In the genomic region with DNA sequence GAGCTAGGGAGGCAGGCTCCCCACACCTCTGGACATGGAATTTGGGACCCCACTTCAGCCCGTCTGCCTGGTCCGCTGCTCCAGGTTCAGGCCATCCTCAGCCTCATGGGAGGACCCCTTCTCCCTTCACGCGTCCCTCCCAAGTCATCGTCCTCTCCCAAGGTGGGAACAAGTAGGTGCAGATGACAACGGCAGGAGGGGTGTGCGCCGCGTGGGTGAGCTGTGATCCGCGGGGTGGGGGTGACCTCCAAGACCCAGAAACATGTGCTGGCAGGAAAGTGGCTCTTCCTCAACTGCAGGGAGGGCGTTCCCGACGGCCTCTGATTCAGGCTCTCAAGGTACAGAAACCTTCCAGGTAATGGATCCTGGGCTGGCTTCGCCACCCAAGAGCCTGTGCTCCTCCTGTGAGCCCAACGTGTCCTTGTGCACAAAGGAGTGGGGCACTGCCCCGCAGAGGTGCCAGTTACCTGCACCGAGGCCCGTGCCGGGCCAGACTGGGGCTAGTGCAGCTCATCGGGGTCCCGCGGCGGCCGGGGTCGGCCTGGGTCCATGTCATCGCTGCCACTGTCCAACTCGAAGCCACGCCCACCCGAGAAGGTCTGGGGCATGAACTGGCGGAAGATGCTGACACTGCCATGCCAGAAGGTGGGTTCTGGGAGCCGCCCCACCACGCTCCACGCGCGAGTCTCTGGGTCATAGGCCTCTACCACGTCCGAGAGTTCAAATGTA, we compare ENCODE assay signal across 24 cellular contexts. TPM values are rescaled to one million over a fixed set of nuclear protein-coding genes. Genes with fewer than 3 reads are reported as not detected.
DNase-seq lines count a peak whose midpoint lies in the region; ATAC-seq, FAIRE-seq and TF ChIP-seq lines count a peak whose summit lies in the region.
"Had no signal": no experiment of that assay in that cellular context is flagged by ENCODE, and none has a peak within 500 bp of the region (broad histone marks: within the 10 kb centered on the region; RNA-seq: fewer than 3 reads in every experiment).

No MANE protein-coding gene starts in this region.

- no peaks in the 10 kb centered on the region for H3K27me3 Mint-ChIP-seq in activated T-cell treated with anti-CD3 and anti-CD28 coated beads, Interleukin-2, amount 50 U/mL, for 24 hours

- in situ Hi-C loops in K562 (cut with MboI): no loop called here

- no peak for TF ChIP-seq RAD21 in K562 (CRISPR knock-in tag; conservative IDR thresholded peaks at IDR 0.05 in 1 of 2, IDR thresholded peaks at IDR 0.05 in 1 of 2)

- peak overlapping the region in 1 of 11 experiments; percentile 3; a peak in 1 of 22 replicates for H3K27ac ChIP-seq in BLaER1 treated with 17β-estradiol and CSF1 and Interleukin-3, amounts not matched to agents 10 nM and 100 nM
- H3K27ac ChIP-seq in K562 (ENCODE audit: extremely low read depth, low read depth, low read length): no peak overlapping the region
- peak overlapping the region; percentile 98 for H3K27ac ChIP-seq in psoas muscle
- no peak overlapping the region for H3K27ac ChIP-seq in PC-9
- H3K27ac ChIP-seq: KMS-11 had no signal

- H3K4me2 ChIP-seq in BLaER1 treated with 17β-estradiol and CSF1 and Interleukin-3, amounts not matched to agents 10 nM and 100 nM: peak overlapping the region; percentile 58 to 89 (median 85)
- H3K4me2 ChIP-seq in K562 (ENCODE audit: insufficient read depth, low read length) (no peak overlapping the region), PC-9 (no peak overlapping the region)
- H3K4me2 ChIP-seq: KMS-11 had no signal

- TF ChIP-seq CTCF in K562 (IDR thresholded peaks at IDR 0.05 in 2 of 3, conservative IDR thresholded peaks at IDR 0.05 in 1 of 3; ENCODE audit: insufficient read depth in 2 of 3, low read depth in 1 of 3, low read length in 3 of 3) (no peak), psoas muscle (IDR thresholded peaks at IDR 0.05) (no peak), PC-9 (conservative IDR thresholded peaks at IDR 0.05) (no peak)

- H3K4me3 Mint-ChIP-seq in activated T-cell treated with anti-CD3 and anti-CD28 coated beads, Interleukin-2, amount 50 U/mL, for 24 hours: no peak overlapping the region
- H3K4me3 Mint-ChIP-seq: CD8-positive, alpha-beta T cell; HFFc6 had no signal

- H3K79me2 ChIP-seq in K562 (ENCODE audit: control insufficient read depth, insufficient read depth, low read length): peaks cover 34% of the 10 kb centered on the region
- H3K79me2 ChIP-seq in PC-9 (ENCODE audit: low read depth): peaks cover 16% of the 10 kb centered on the region; the same call in 1 of the 2 replicates

- WGBS in K562 (ENCODE audit: insufficient coverage, low coverage, missing lambda C conversion rate): 94% methylated on average over 37 of the region's 38 CpGs
- 85 to 89% (median 85%) methylated on average over 38 of the region's 38 CpGs for WGBS in psoas muscle, 3 donors

- ATAC-seq in K562: no peak
- ATAC-seq in psoas muscle: no peak
- no peak for ATAC-seq in GM18909 (IDR thresholded peaks at IDR 0.05; ENCODE audit: poor library complexity, unreplicated experiment)
- ATAC-seq: CD8-positive, alpha-beta T cell had no signal

- peak overlapping the region in 2 of 11 experiments; percentile 16 to 48; a peak in 1 of 22 replicates for H3K9ac ChIP-seq in BLaER1 treated with 17β-estradiol and CSF1 and Interleukin-3, amounts not matched to agents 10 nM and 100 nM
- peak overlapping the region in 1 of 2 experiments; percentile 10; a peak in 1 of 4 replicates for H3K9ac ChIP-seq in K562 (ENCODE audit: insufficient read depth in 1 of 2, low read depth in 2 of 2, low read length in 2 of 2)
- H3K9ac ChIP-seq: KMS-11 had no signal

- no peak for DNase-seq in activated T-cell treated with anti-CD3 and anti-CD28 coated beads, Interleukin-2, amount 50 U/mL, for 24 hours
- DNase-seq in activated T-cell treated with anti-CD3 and anti-CD28 coated beads for 4 hours (no peak), K562 (ENCODE audit: extremely low read depth in 1 of 4, low spot score in 3 of 4) (no peak), psoas muscle (no peak), PC-9 (no peak), DMS53 treated with DMSO at 0.1 percent for 48 hours (lab: John Stamatoyannopoulos, UW; ENCODE audit: unreplicated experiment) (no peak)
- DNase-seq: BE2C, Calu3, DMS53, HFFc6, NCI-H187, NCI-H226, NCI-H524, NCI-H82, OCI-M1, SHP77 treated with DMSO at 0.1 percent for 48 hours had no signal

- no peaks in the 10 kb centered on the region for H3K9me3 Mint-ChIP-seq in activated T-cell treated with anti-CD3 and anti-CD28 coated beads, Interleukin-2, amount 50 U/mL, for 24 hours
- H3K9me3 Mint-ChIP-seq: CD8-positive, alpha-beta T cell; HFFc6 had no signal

- CTCF ChIA-PET in K562 (lab: Yijun Ruan, JAX; ENCODE audit: low intra/inter-chr PET ratio) (no interaction called here), PC-9 (lab: Charles Lee) (no interaction called here)

- peak overlapping the region; percentile 6 for H3K27ac Mint-ChIP-seq in activated T-cell treated with anti-CD3 and anti-CD28 coated beads, Interleukin-2, amount 50 U/mL, for 24 hours
- H3K27ac Mint-ChIP-seq: CD8-positive, alpha-beta T cell; HFFc6 had no signal

- no peak for FAIRE-seq in K562 (lab: Jason Lieb, UNC)
- FAIRE-seq: GM12891, H1 had no signal

- H4K20me1 ChIP-seq in BLaER1 treated with 17β-estradiol and CSF1 and Interleukin-3, amounts not matched to agents 10 nM and 100 nM: peaks cover 98 to 100% (median 100%) of the 10 kb centered on the region in 11 experiments
- H4K20me1 ChIP-seq in K562 (replicated peaks; ENCODE audit: control insufficient read depth, insufficient read depth, low read length) (peaks cover 37% of the 10 kb centered on the region), PC-9 (ENCODE audit: insufficient read depth) (no peaks in the 10 kb centered on the region; the same call in 1 of the 2 replicates)

- no peak overlapping the region for H3K4me3 ChIP-seq in BLaER1 treated with 17β-estradiol and CSF1 and Interleukin-3, amounts not matched to agents 10 nM and 100 nM
- H3K4me3 ChIP-seq in K562 (no peak overlapping the region), psoas muscle (no peak overlapping the region), PC-9 (no peak overlapping the region)

- POLR2A ChIA-PET in K562 (lab: Yijun Ruan, JAX) (interaction anchor here (0.6 to 4.2 kb wide), 7 partner anchors 9 to 39 kb away, joined by 3 to 59 read pairs (median 5); a partner anchor contains a TSS), PC-9 (lab: Charles Lee; ENCODE audit: unreplicated experiment) (interaction anchor here (0.6 kb wide), 1 partner anchor 13 kb away, joined by 8 read pairs; a partner anchor contains a TSS)

- TF ChIP-seq POLR2A in K562 (conservative IDR thresholded peaks at IDR 0.05): no peak

- intact Hi-C loops in K562 (cut with micrococcal nuclease): no loop called here
- intact Hi-C loops in psoas muscle (cut with DNase I): no loop called here
- intact Hi-C loops in PC-9 (cut with micrococcal nuclease; ENCODE audit: unreplicated experiment): no loop called here

- H3K27me3 ChIP-seq in BLaER1 treated with 17β-estradiol and CSF1 and Interleukin-3, amounts not matched to agents 10 nM and 100 nM: no peaks in the 10 kb centered on the region
- H3K27me3 ChIP-seq in K562 (ENCODE audit: control insufficient read depth in 2 of 2, insufficient read depth in 2 of 2, low read length in 2 of 2) (no peaks in the 10 kb centered on the region), psoas muscle (ENCODE audit: insufficient read depth in 3 of 3, low read length in 2 of 3) (no peaks in the 10 kb centered on the region), PC-9 (ENCODE audit: insufficient read depth, low read depth) (no peaks in the 10 kb centered on the region)
- H3K27me3 ChIP-seq: BE2C had no signal

- TF ChIP-seq EP300 in K562 (IDR thresholded peaks at IDR 0.05; ENCODE audit: low read length): no peak

- H3K4me1 ChIP-seq in BLaER1 treated with 17β-estradiol and CSF1 and Interleukin-3, amounts not matched to agents 10 nM and 100 nM: peaks cover 52 to 86% (median 63%) of the 10 kb centered on the region in 10 experiments
- H3K4me1 ChIP-seq in K562 (replicated peaks in 1 of 2; ENCODE audit: control insufficient read depth in 2 of 2, insufficient read depth in 2 of 2, low read length in 2 of 2) (peaks cover 6 to 40% of the 10 kb centered on the region in 2 experiments; a peak in 3 of 5 replicates), psoas muscle (peaks cover 83% of the 10 kb centered on the region), PC-9 (replicated peaks; ENCODE audit: insufficient read depth) (no peaks in the 10 kb centered on the region)
- H3K4me1 ChIP-seq: BE2C had no signal

- H3K4me1 Mint-ChIP-seq in activated T-cell treated with anti-CD3 and anti-CD28 coated beads, Interleukin-2, amount 50 U/mL, for 24 hours (ENCODE audit: low read depth): peaks cover 43% of the 10 kb centered on the region

- BruUV-seq in K562 (replicated peaks; lab: Mats Ljungman, UMichigan) (no TSS peak), PC-9 (replicated peaks; lab: Mats Ljungman, UMichigan) (no TSS peak)

- H2AFZ ChIP-seq in K562 (ENCODE audit: low read depth, low read length) (no peak overlapping the region), PC-9 (no peak overlapping the region)

- H3K36me3 ChIP-seq in BLaER1 treated with 17β-estradiol and CSF1 and Interleukin-3, amounts not matched to agents 10 nM and 100 nM: peaks cover 71 to 95% (median 85%) of the 10 kb centered on the region in 11 experiments
- peaks cover 100% of the 10 kb centered on the region for H3K36me3 ChIP-seq in K562 (ENCODE audit: control insufficient read depth, insufficient read depth, low read length)
- H3K36me3 ChIP-seq in psoas muscle (ENCODE audit: insufficient read depth in 1 of 2, low read depth in 1 of 2): peaks cover 7 to 100% of the 10 kb centered on the region in 2 donors
- H3K36me3 ChIP-seq in PC-9 (ENCODE audit: low read depth): no peaks in the 10 kb centered on the region

- no peaks in the 10 kb centered on the region for H3K9me3 ChIP-seq in BLaER1 treated with 17β-estradiol and CSF1 and Interleukin-3, amounts not matched to agents 10 nM and 100 nM (replicated peaks in 1 of 11)
- no peaks in the 10 kb centered on the region for H3K9me3 ChIP-seq in K562 (replicated peaks; ENCODE audit: control insufficient read depth, insufficient read depth, low read depth, low read length)
- H3K9me3 ChIP-seq in psoas muscle: no peaks in the 10 kb centered on the region
- no peaks in the 10 kb centered on the region for H3K9me3 ChIP-seq in PC-9 (ENCODE audit: insufficient read depth, low read depth)
- H3K9me3 ChIP-seq: BE2C had no signal

- H3F3A ChIP-seq in PC-9 (ENCODE audit: insufficient read depth, low read depth): no peaks in the 10 kb centered on the region; the same call in 1 of the 2 replicates

- peaks cover 13% of the 10 kb centered on the region for H3K9me1 ChIP-seq in K562 (ENCODE audit: control insufficient read depth, insufficient read depth, low read length)

- no peaks in the 10 kb centered on the region for H3K9me2 ChIP-seq in PC-9 (ENCODE audit: insufficient read depth)

- peaks cover 97% of the 10 kb centered on the region for H3K36me3 Mint-ChIP-seq in activated T-cell treated with anti-CD3 and anti-CD28 coated beads, Interleukin-2, amount 50 U/mL, for 24 hours (ENCODE audit: low read depth)

RNA-seq across cellular contexts. Expression of a gene that starts 9.6 kb away (rescaled TPM):
- total RNA-seq in K562 (2011; cell fraction: chromatin; rRNA removed; ENCODE audit: low replicate concordance): 34.6 and 104 TPM in 2 replicates
- total RNA-seq in K562 (2011; cell fraction: nucleolus; rRNA removed): 89.4 and 101 TPM in 2 replicates
- total RNA-seq in K562 (2011; cell fraction: nucleoplasm; rRNA removed): 53.5 and 55.7 TPM in 2 replicates
- total RNA-seq in K562 (2014; rRNA removed) (26.4 and 32.3 TPM in 2 replicates), K562 (2014; rRNA removed; fragmentation: Illumina TruSeq; extraction: Trizol) (10.0 and 12.6 TPM in 2 replicates), K562 (2015; rRNA removed; fragmentation: Illumina TruSeq; extraction: Trizol) (22.4 and 23.6 TPM in 2 replicates), K562 (2021) (39.6 and 42.1 TPM in 2 replicates), psoas muscle (100 to 1,000 TPM in 3 of 4 donors, 10 to 100 TPM in 1; 87.3 to 253 (median 113) TPM), PC-9 (2021) (20.6 and 24.4 TPM in 2 replicates)
- polyA plus RNA-seq in K562 (2011; rRNA removed) (11.0 and 14.9 TPM in 2 replicates), K562 (2014; fragmentation: Illumina TruSeq; extraction: Trizol) (17.5 and 24.2 TPM in 2 replicates), K562 (2014; fragmentation: Nextera tagmentation; extraction: Ambion mirVana) (1 to 10 TPM; 2.1 to 2.2 TPM), K562 (2014; rRNA removed) (21.0 and 22.2 TPM in 2 replicates), psoas muscle (100 to 1,000 TPM in 2 of 3 donors, 10 to 100 TPM in 1; 83.1 to 200 (median 120) TPM)
- 17.3 and 24.4 TPM in 2 replicates for polyA plus RNA-seq in K562 (2011; cell fraction: cytosol; rRNA removed)
- polyA plus RNA-seq in K562 (2011; cell fraction: nucleus; rRNA removed): 28.7 and 48.0 TPM in 2 replicates
- polyA plus RNA-seq in K562 (2012): 37.5 and 39.1 TPM in 2 replicates
- 14.0 and 18.0 TPM in 2 replicates for polyA minus RNA-seq in K562 (2011; rRNA and poly(A)+ RNA removed)
- 21.5 and 32.0 TPM in 2 replicates for polyA minus RNA-seq in K562 (2011; cell fraction: cytosol; rRNA and poly(A)+ RNA removed)
- 22.6 and 27.8 TPM in 2 replicates for polyA minus RNA-seq in K562 (2011; cell fraction: nucleus; rRNA and poly(A)+ RNA removed)

RNA-seq across cellular contexts. Expression of a gene that starts 13.2 kb away (rescaled TPM):
- total RNA-seq in K562 (2011; cell fraction: chromatin; rRNA removed; ENCODE audit: low replicate concordance): 73.9 and 235 TPM in 2 replicates
- 195 and 197 TPM in 2 replicates for total RNA-seq in K562 (2011; cell fraction: nucleolus; rRNA removed)
- total RNA-seq in K562 (2011; cell fraction: nucleoplasm; rRNA removed): 94.0 and 120 TPM in 2 replicates
- total RNA-seq in K562 (2014; rRNA removed) (42.4 and 52.4 TPM in 2 replicates), K562 (2014; rRNA removed; fragmentation: Illumina TruSeq; extraction: Trizol) (17.2 and 19.8 TPM in 2 replicates), K562 (2015; rRNA removed; fragmentation: Illumina TruSeq; extraction: Trizol) (44.5 and 55.4 TPM in 2 replicates), K562 (2021) (52.9 and 55.3 TPM in 2 replicates), psoas muscle (10 to 100 TPM in 3 of 4 donors, 1 to 10 TPM in 1; 3.7 to 12.0 (median 11.4) TPM), PC-9 (2021) (17.2 and 25.5 TPM in 2 replicates)
- polyA plus RNA-seq in K562 (2011; rRNA removed) (29.5 and 57.2 TPM in 2 replicates), K562 (2014; fragmentation: Illumina TruSeq; extraction: Trizol) (24.9 and 40.6 TPM in 2 replicates), K562 (2014; fragmentation: Nextera tagmentation; extraction: Ambion mirVana) (1 to 10 TPM; 1.9 to 7.4 TPM), K562 (2014; rRNA removed) (50.9 and 66.9 TPM in 2 replicates), psoas muscle (10 to 100 TPM in 2 of 3 donors, 1 to 10 TPM in 1; 9.7 to 16.6 (median 15.1) TPM)
- polyA plus RNA-seq in K562 (2011; cell fraction: cytosol; rRNA removed): 50.1 and 59.3 TPM in 2 replicates
- polyA plus RNA-seq in K562 (2011; cell fraction: nucleus; rRNA removed): 124 and 137 TPM in 2 replicates
- polyA plus RNA-seq in K562 (2012): 45.7 and 62.8 TPM in 2 replicates
- 28.0 and 28.3 TPM in 2 replicates for polyA minus RNA-seq in K562 (2011; rRNA and poly(A)+ RNA removed)
- 31.8 and 39.4 TPM in 2 replicates for polyA minus RNA-seq in K562 (2011; cell fraction: cytosol; rRNA and poly(A)+ RNA removed)
- polyA minus RNA-seq in K562 (2011; cell fraction: nucleus; rRNA and poly(A)+ RNA removed): 52.8 and 74.0 TPM in 2 replicates

RNA-seq across cellular contexts. Expression of a gene that starts 20.5 kb away (rescaled TPM):
- total RNA-seq in K562 (2011; cell fraction: chromatin; rRNA removed; ENCODE audit: low replicate concordance): 29.6 and 40.5 TPM in 2 replicates
- total RNA-seq in K562 (2011; cell fraction: nucleolus; rRNA removed): 22.5 and 27.3 TPM in 2 replicates
- 22.7 and 26.4 TPM in 2 replicates for total RNA-seq in K562 (2011; cell fraction: nucleoplasm; rRNA removed)
- 12.6 and 13.8 TPM in 2 replicates for total RNA-seq in K562 (2014; rRNA removed)
- total RNA-seq in K562 (2014; rRNA removed; fragmentation: Illumina TruSeq; extraction: Trizol): 11.7 and 12.6 TPM in 2 replicates
- total RNA-seq in K562 (2015; rRNA removed; fragmentation: Illumina TruSeq; extraction: Trizol): 9.8 and 10.3 TPM in 2 replicates
- total RNA-seq in K562 (2021): 30.2 and 36.1 TPM in 2 replicates
- 8.8 and 9.6 TPM in 2 replicates for polyA plus RNA-seq in K562 (2011; rRNA removed)
- polyA plus RNA-seq in K562 (2011; cell fraction: cytosol; rRNA removed): 6.1 and 6.2 TPM in 2 replicates
- polyA plus RNA-seq in K562 (2011; cell fraction: nucleus; rRNA removed): 20.7 and 23.9 TPM in 2 replicates
- 15.6 and 27.8 TPM in 2 replicates for polyA plus RNA-seq in K562 (2012)
- 17.9 and 21.5 TPM in 2 replicates for polyA plus RNA-seq in K562 (2014; fragmentation: Illumina TruSeq; extraction: Trizol)
- polyA plus RNA-seq in K562 (2014; fragmentation: Nextera tagmentation; extraction: Ambion mirVana): 1 to 10 TPM; 1.8 TPM
- polyA plus RNA-seq in K562 (2014; rRNA removed): 13.2 and 13.3 TPM in 2 replicates
- 7.5 and 7.7 TPM in 2 replicates for polyA minus RNA-seq in K562 (2011; rRNA and poly(A)+ RNA removed)
- 7.8 and 9.4 TPM in 2 replicates for polyA minus RNA-seq in K562 (2011; cell fraction: cytosol; rRNA and poly(A)+ RNA removed)
- 4.3 and 6.3 TPM in 2 replicates for polyA minus RNA-seq in K562 (2011; cell fraction: nucleus; rRNA and poly(A)+ RNA removed)
- 10 to 100 TPM in 1 of 4 donors, 1 to 10 TPM in 3; 5.4 to 21.3 (median 8.2) TPM for total RNA-seq in psoas muscle
- 1 to 10 TPM; 4.8 to 7.5 (median 7.1) TPM for polyA plus RNA-seq in psoas muscle
- 18.2 and 20.9 TPM in 2 replicates for total RNA-seq in PC-9 (2021)

RNA-seq across cellular contexts. Expression of a gene that starts 31.6 kb away (rescaled TPM):
- 24.8 and 79.9 TPM in 2 replicates for total RNA-seq in K562 (2011; cell fraction: chromatin; rRNA removed; ENCODE audit: low replicate concordance)
- 69.4 and 79.1 TPM in 2 replicates for total RNA-seq in K562 (2011; cell fraction: nucleolus; rRNA removed)
- 43.9 and 44.6 TPM in 2 replicates for total RNA-seq in K562 (2011; cell fraction: nucleoplasm; rRNA removed)
- total RNA-seq in K562 (2014; rRNA removed): 31.2 and 37.6 TPM in 2 replicates
- 7.4 and 9.5 TPM in 2 replicates for total RNA-seq in K562 (2014; rRNA removed; fragmentation: Illumina TruSeq; extraction: Trizol)
- 23.3 and 24.4 TPM in 2 replicates for total RNA-seq in K562 (2015; rRNA removed; fragmentation: Illumina TruSeq; extraction: Trizol)
- 18.2 and 22.1 TPM in 2 replicates for total RNA-seq in K562 (2021)
- polyA plus RNA-seq in K562 (2011; rRNA removed): 12.7 and 18.9 TPM in 2 replicates
- 16.2 and 22.5 TPM in 2 replicates for polyA plus RNA-seq in K562 (2011; cell fraction: cytosol; rRNA removed)
- polyA plus RNA-seq in K562 (2011; cell fraction: nucleus; rRNA removed): 26.7 and 33.4 TPM in 2 replicates
- polyA plus RNA-seq in K562 (2012): 15.1 and 24.7 TPM in 2 replicates
- 20.0 and 23.0 TPM in 2 replicates for polyA plus RNA-seq in K562 (2014; fragmentation: Illumina TruSeq; extraction: Trizol)
- 1 to 10 TPM; 1.9 to 7.0 TPM for polyA plus RNA-seq in K562 (2014; fragmentation: Nextera tagmentation; extraction: Ambion mirVana)
- 28.1 and 29.3 TPM in 2 replicates for polyA plus RNA-seq in K562 (2014; rRNA removed)
- 9.4 and 10.5 TPM in 2 replicates for polyA minus RNA-seq in K562 (2011; rRNA and poly(A)+ RNA removed)
- 8.3 and 12.0 TPM in 2 replicates for polyA minus RNA-seq in K562 (2011; cell fraction: cytosol; rRNA and poly(A)+ RNA removed)
- 15.3 and 21.4 TPM in 2 replicates for polyA minus RNA-seq in K562 (2011; cell fraction: nucleus; rRNA and poly(A)+ RNA removed)
- total RNA-seq in psoas muscle: 10 to 100 TPM in 2 of 4 donors, 1 to 10 TPM in 2; 8.9 to 18.8 (median 13.4) TPM
- polyA plus RNA-seq in psoas muscle: 10 to 100 TPM; 19.6 to 40.1 (median 22.8) TPM
- total RNA-seq in PC-9 (2021): 14.6 and 18.7 TPM in 2 replicates

RNA-seq across cellular contexts. Expression of a gene that starts 37.9 kb away (rescaled TPM):
- 0.28 and 0.44 TPM in 2 replicates for total RNA-seq in K562 (2011; cell fraction: chromatin; rRNA removed; ENCODE audit: low replicate concordance)
- 0.39 TPM in 1 of 2 replicates, not detected in the other for total RNA-seq in K562 (2011; cell fraction: nucleolus; rRNA removed)
- 0.15 TPM in 1 of 2 replicates, not detected in the other for total RNA-seq in K562 (2011; cell fraction: nucleoplasm; rRNA removed)
- total RNA-seq in K562 (2014; rRNA removed) (not detected in 2 replicates), K562 (2014; rRNA removed; fragmentation: Illumina TruSeq; extraction: Trizol) (not detected in 2 replicates), K562 (2015; rRNA removed; fragmentation: Illumina TruSeq; extraction: Trizol) (not detected in 2 replicates), K562 (2021) (not detected in 2 replicates), psoas muscle (not detected), PC-9 (2021) (not detected in 2 replicates)
- polyA plus RNA-seq in K562 (2011; rRNA removed) (0.04 and 0.06 TPM in 2 replicates), K562 (2014; fragmentation: Illumina TruSeq; extraction: Trizol) (not detected in 2 replicates), K562 (2014; fragmentation: Nextera tagmentation; extraction: Ambion mirVana) (not detected), K562 (2014; rRNA removed) (not detected in 2 replicates), psoas muscle (under 1 TPM in 2 of 3 donors, not detected in 1; 0.04 to 0.16 TPM)
- 0.01 and 0.04 TPM in 2 replicates for polyA plus RNA-seq in K562 (2011; cell fraction: cytosol; rRNA removed)
- polyA plus RNA-seq in K562 (2011; cell fraction: nucleus; rRNA removed): 0.06 TPM in 1 of 2 replicates, not detected in the other
- 0.07 and 0.12 TPM in 2 replicates for polyA plus RNA-seq in K562 (2012)
- polyA minus RNA-seq in K562 (2011; rRNA and poly(A)+ RNA removed): 0.11 TPM in 1 of 2 replicates, not detected in the other
- not detected in 2 replicates for polyA minus RNA-seq in K562 (2011; cell fraction: cytosol; rRNA and poly(A)+ RNA removed)
- polyA minus RNA-seq in K562 (2011; cell fraction: nucleus; rRNA and poly(A)+ RNA removed): not detected in 2 replicates
- total RNA-seq: A172; Calu3; CD8-positive, alpha-beta T cell; H1; HFFc6; RPMI7951 had no signal

Comparison
In these comparisons a context has a peak if more than half of its experiments do, and no peak if none do; other contexts are left out.
1. H3K4me2 ChIP-seq: peak in BLaER1 treated with 17β-estradiol and CSF1 and Interleukin-3, amounts not matched to agents 10 nM and 100 nM (11 of 11); none in K562 (single experiment) and PC-9 (single experiment).